Comparison of ENCODE assay signal across 8 cellular contexts in the genomic region with DNA sequence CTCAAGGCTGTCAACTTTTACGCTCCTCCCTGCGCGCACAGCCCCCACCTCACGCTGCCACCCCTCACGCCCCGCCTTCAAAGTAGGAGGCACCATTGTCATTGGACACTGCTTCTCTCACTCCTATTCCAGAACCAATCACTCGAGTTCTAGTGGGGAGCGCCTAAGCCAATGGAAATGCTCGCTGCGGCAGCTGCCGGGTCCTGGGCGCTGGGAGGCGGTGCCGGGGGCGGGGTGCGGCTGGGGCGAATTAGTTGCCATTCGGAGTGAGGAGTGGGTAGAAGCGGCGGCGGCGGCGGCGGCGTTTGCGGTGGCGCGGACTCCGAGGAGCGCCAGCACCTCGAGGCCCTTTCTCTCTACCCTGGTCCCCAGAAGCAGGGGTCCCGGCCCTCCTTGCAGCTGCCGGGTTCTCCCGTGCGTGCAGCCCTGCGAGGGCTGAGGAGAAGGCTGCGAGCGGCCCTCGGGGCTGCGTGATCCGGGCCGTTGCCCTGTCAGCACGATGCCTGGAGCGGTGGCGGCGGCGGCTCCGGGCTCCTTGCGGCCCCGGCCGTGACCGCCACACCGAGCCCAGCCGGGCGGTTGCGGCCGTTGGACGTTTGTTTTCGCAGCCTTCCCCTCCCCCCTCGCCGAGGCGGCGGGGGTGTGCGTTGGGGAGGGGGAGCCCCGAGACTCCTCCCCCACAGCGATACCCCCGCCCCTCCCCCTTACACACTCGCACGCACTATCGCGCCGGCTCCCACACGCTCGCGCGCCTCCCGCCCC. TPM values are rescaled to one million over a fixed set of nuclear protein-coding genes. Genes with fewer than 3 reads are reported as not detected.
A peak's percentile ranks its signal among the peaks of the same experiment; 100 is the strongest.
DNase-seq lines count a peak whose midpoint lies in the region; ATAC-seq, FAIRE-seq and TF ChIP-seq lines count a peak whose summit lies in the region.

A gene (plus strand): TSS at position 253 of the 762 bp plus-strand sequence. CDS start 555 bp downstream, outside the sequence.

- intact Hi-C loops in aorta (cut with DNase I) = loop anchor here (5.0 to 10.0 kb wide), 3 partner anchors 99 to 784 kb away; a partner anchor contains a TSS

- DNase-seq in NCI-H2029 (lab: John Stamatoyannopoulos, UW) (peak; percentile 99), T-helper 22 cell (ENCODE audit: low read depth) (peak; percentile 94), astrocyte (ENCODE audit: low read depth) (peak; percentile 94), hepatic stellate cell (ENCODE audit: low spot score) (peak; percentile 98), aorta (peak; percentile 98)

- H3K9me3 ChIP-seq in astrocyte (ENCODE audit: insufficient read depth, low read depth, low read length) = no peaks in the 10 kb centered on the region
- no peaks in the 10 kb centered on the region for H3K9me3 ChIP-seq in aorta (ENCODE audit: control insufficient read depth, low read length)

- H3K4me2 ChIP-seq in astrocyte (ENCODE audit: low read length) = peak within 1 kb of the TSS; percentile 94

- peak; percentile 65 for TF ChIP-seq POLR2A in GM18505 (IDR thresholded peaks at IDR 0.05; ENCODE audit: borderline replicate concordance, extremely low read depth, insufficient read depth, insufficient read length)

- H3K4me3 ChIP-seq in astrocyte (ENCODE audit: insufficient read depth, low read depth, low read length) = peak within 1 kb of the TSS; percentile 77
- peak within 1 kb of the TSS; percentile 95 for H3K4me3 ChIP-seq in rectal smooth muscle tissue (ENCODE audit: low read length)
- H3K4me3 ChIP-seq in aorta (ENCODE audit: low read length in 2 of 2) = peak within 1 kb of the TSS; percentile 81 to 90

- no peak within 1 kb of the TSS for H3K27ac Mint-ChIP-seq in astrocyte (ENCODE audit: unreplicated experiment)

- H3K36me3 ChIP-seq in astrocyte (ENCODE audit: insufficient read depth, low read length) (no peaks in the 10 kb centered on the region), rectal smooth muscle tissue (ENCODE audit: control insufficient read depth, insufficient read depth, low read length) (no peaks in the 10 kb centered on the region), aorta (ENCODE audit: control insufficient read depth in 1 of 2, insufficient read depth in 2 of 2, low read length in 1 of 2) (no peaks in the 10 kb centered on the region)

- H3K4me1 ChIP-seq in astrocyte (ENCODE audit: insufficient read depth, low read length) (peaks cover 22% of the 10 kb centered on the region), rectal smooth muscle tissue (ENCODE audit: control insufficient read depth, insufficient read depth, low read length) (peaks cover 5% of the 10 kb centered on the region), aorta (ENCODE audit: control insufficient read depth in 1 of 2, insufficient read depth in 2 of 2, low read length in 2 of 2) (peaks cover 0 to 2% of the 10 kb centered on the region in 2 donors)

- FAIRE-seq in astrocyte (lab: Jason Lieb, UNC) = no peak

- H4K20me1 ChIP-seq in astrocyte (ENCODE audit: insufficient read depth, low read length) = peaks cover 21% of the 10 kb centered on the region

- ATAC-seq in GM18505 (IDR thresholded peaks at IDR 0.05; ENCODE audit: unreplicated experiment) (peak; percentile 77), HG02973 (IDR thresholded peaks at IDR 0.05; ENCODE audit: unreplicated experiment) (peak; percentile 83), aorta (ENCODE audit: low FRiP score) (peak; percentile 98)

- peaks cover 36% of the 10 kb centered on the region for H3K79me2 ChIP-seq in astrocyte (ENCODE audit: insufficient read depth, low read length)

- H3K27me3 Mint-ChIP-seq in astrocyte (ENCODE audit: low read depth, unreplicated experiment) = no peaks in the 10 kb centered on the region

- H3K27ac ChIP-seq in astrocyte (ENCODE audit: low read depth, low read length) = peak within 1 kb of the TSS; percentile 81
- peak within 1 kb of the TSS; percentile 93 for H3K27ac ChIP-seq in rectal smooth muscle tissue (ENCODE audit: low read depth, low read length)
- peak within 1 kb of the TSS; percentile 32 to 85 for H3K27ac ChIP-seq in aorta (ENCODE audit: low read depth in 1 of 2, low read length in 2 of 2)

- peak within 1 kb of the TSS; percentile 97 for H3K4me3 Mint-ChIP-seq in astrocyte (ENCODE audit: unreplicated experiment)

- H3K27me3 ChIP-seq in astrocyte (ENCODE audit: insufficient read depth, low read length) = no peaks in the 10 kb centered on the region
- no peaks in the 10 kb centered on the region for H3K27me3 ChIP-seq in rectal smooth muscle tissue (ENCODE audit: control insufficient read depth, insufficient read depth, low read length)
- no peaks in the 10 kb centered on the region for H3K27me3 ChIP-seq in aorta (ENCODE audit: control insufficient read depth in 1 of 2, insufficient read depth in 2 of 2, low read length in 1 of 2)

- H3K36me3 Mint-ChIP-seq in astrocyte (ENCODE audit: low read depth, unreplicated experiment) = no peaks in the 10 kb centered on the region

- TF ChIP-seq CTCF in astrocyte (IDR thresholded peaks at IDR 0.05; ENCODE audit: insufficient read depth, low read depth, low read length) = no peak

- no peaks in the 10 kb centered on the region for H3K9me3 Mint-ChIP-seq in astrocyte (ENCODE audit: unreplicated experiment)

- peak within 1 kb of the TSS; percentile 83 for H3K9ac ChIP-seq in astrocyte (ENCODE audit: low read length)
- H3K9ac ChIP-seq in rectal smooth muscle tissue (ENCODE audit: low read length) = peak within 1 kb of the TSS; percentile 73

- 0 to 1% methylated on average over 43 to 77 of the region's 77 CpGs for WGBS in aorta, 2 donors

- peaks cover 4% of the 10 kb centered on the region for H3K4me1 Mint-ChIP-seq in astrocyte (ENCODE audit: low read depth, unreplicated experiment)

- H2AFZ ChIP-seq in astrocyte (ENCODE audit: low read depth, low read length) = peak within 1 kb of the TSS; percentile 94

RNA-seq across cellular contexts. Expression of the gene that starts here (rescaled TPM):
- total RNA-seq in astrocyte (15.3 and 24.2 TPM in 2 replicates), aorta (10 to 100 TPM in 1 of 2 donors, 1 to 10 TPM in 1; 8.4 to 12.0 TPM)
- 1 to 10 TPM; 2.1 to 7.5 TPM for polyA plus RNA-seq in aorta

Comparison
In these comparisons a context has a peak if more than half of its experiments do, and no peak if none do; other contexts are left out.
1. Peak in every context shown above with its lines: DNase-seq, ATAC-seq, H3K4me3 ChIP-seq and H3K27ac ChIP-seq.